In genomic region chr14:64113279-64113678, GRCh38 we compare ENCODE assay signal across 11 cellular contexts.
DNase-seq lines count a peak whose midpoint lies in the region; ATAC-seq and TF ChIP-seq lines count a peak whose summit lies in the region.
"Had no signal": no experiment of that assay in that cellular context is flagged by ENCODE, and none has a peak within 500 bp of the region (broad histone marks: within the 10 kb centered on the region; RNA-seq: fewer than 3 reads in every experiment).

No MANE protein-coding gene starts in this region.

- H3K27ac ChIP-seq in HUES6 (ENCODE audit: low read depth, low read length): peak overlapping the region; percentile 9; the same call in 1 of the 2 replicates
- no peak overlapping the region for H3K27ac ChIP-seq in esophagus muscularis mucosa (replicated peaks in 1 of 4)
- H3K27ac ChIP-seq in gastrocnemius medialis: peak overlapping the region; percentile 89 to 94 (median 92)
- no peak overlapping the region for H3K27ac ChIP-seq in osteoblast (ENCODE audit: low read depth, low read length)
- H3K27ac ChIP-seq in CD8-positive, alpha-beta memory T cell (ENCODE audit: low read depth, low read length): no peak overlapping the region

- no peak overlapping the region for H3K4me3 ChIP-seq in HUES6 (ENCODE audit: low read depth, low read length)
- no peak overlapping the region for H3K4me3 ChIP-seq in esophagus muscularis mucosa
- peak overlapping the region; percentile 27 to 43 (median 36) for H3K4me3 ChIP-seq in gastrocnemius medialis
- H3K4me3 ChIP-seq in osteoblast (ENCODE audit: insufficient read depth, low read length): no peak overlapping the region
- H3K4me3 ChIP-seq in CD8-positive, alpha-beta memory T cell (ENCODE audit: low read length): no peak overlapping the region

- no peak for TF ChIP-seq EP300 in esophagus muscularis mucosa (IDR thresholded peaks at IDR 0.05)

- H3K9ac ChIP-seq in HUES6 (ENCODE audit: low read length): no peak overlapping the region

- peak overlapping the region in 2 of 8 donors; percentile 58 to 81 for H3K27ac Mint-ChIP-seq in CD8-positive, alpha-beta memory T cell
- H3K27ac Mint-ChIP-seq: activated naive CD4-positive, alpha-beta T cell treated with anti-CD3 and anti-CD28 coated beads, Interleukin-2, amount 10 ng/mL, durations not matched to agents 7 days and 5 days; IgD-negative memory B cell had no signal

- DNase-seq in NCI-H510A (lab: John Stamatoyannopoulos, UW): peak; percentile 54
- DNase-seq in esophagus muscularis mucosa (ENCODE audit: extremely low spot score): no peak
- DNase-seq in gastrocnemius medialis: peak; percentile 81 to 94
- DNase-seq in osteoblast (ENCODE audit: insufficient read length, low spot score, missing footprints): no peak
- no peak for DNase-seq in CD8-positive, alpha-beta memory T cell
- DNase-seq in medulla oblongata (ENCODE audit: extremely low spot score): no peak
- DNase-seq: activated naive CD4-positive, alpha-beta T cell treated with anti-CD3 and anti-CD28 coated beads, Interleukin-2, amount 10 ng/mL, durations not matched to agents 7 days and 5 days; effector CD8-positive, alpha-beta T cell had no signal

- no peaks in the 10 kb centered on the region for H3K9me3 ChIP-seq in HUES6 (ENCODE audit: control insufficient read depth, insufficient read depth, low read depth, low read length)
- no peaks in the 10 kb centered on the region for H3K9me3 ChIP-seq in esophagus muscularis mucosa
- H3K9me3 ChIP-seq in gastrocnemius medialis: no peaks in the 10 kb centered on the region
- no peaks in the 10 kb centered on the region for H3K9me3 ChIP-seq in osteoblast (ENCODE audit: low read depth, low read length)
- H3K9me3 ChIP-seq in CD8-positive, alpha-beta memory T cell (ENCODE audit: low read length): no peaks in the 10 kb centered on the region

- H3K4me2 ChIP-seq in osteoblast (ENCODE audit: insufficient read depth, low read length): no peak overlapping the region

- in situ Hi-C loops in gastrocnemius medialis (cut with MboI; ENCODE audit: low sequenced_read_pairs in 4 of 4): no loop called here

- H3K27me3 ChIP-seq in HUES6 (ENCODE audit: control insufficient read depth, insufficient read depth, low read length): no peaks in the 10 kb centered on the region
- no peaks in the 10 kb centered on the region for H3K27me3 ChIP-seq in esophagus muscularis mucosa
- H3K27me3 ChIP-seq in gastrocnemius medialis: no peaks in the 10 kb centered on the region
- H3K27me3 ChIP-seq in osteoblast (ENCODE audit: insufficient read depth, low read length): no peaks in the 10 kb centered on the region
- no peaks in the 10 kb centered on the region for H3K27me3 ChIP-seq in CD8-positive, alpha-beta memory T cell (ENCODE audit: insufficient read depth, low read length, poor library complexity, severe bottlenecking)

- no peaks in the 10 kb centered on the region for H3K4me1 Mint-ChIP-seq in CD8-positive, alpha-beta memory T cell

- WGBS in esophagus muscularis mucosa: 80% methylated on average over 7 of the region's 7 CpGs

- no peak overlapping the region for H3K4me3 Mint-ChIP-seq in CD8-positive, alpha-beta memory T cell
- H3K4me3 Mint-ChIP-seq: activated naive CD4-positive, alpha-beta T cell treated with anti-CD3 and anti-CD28 coated beads, Interleukin-2, amount 10 ng/mL, durations not matched to agents 7 days and 5 days; IgD-negative memory B cell had no signal

- TF ChIP-seq CTCF in esophagus muscularis mucosa (IDR thresholded peaks at IDR 0.05) (no peak), gastrocnemius medialis (IDR thresholded peaks at IDR 0.05 in 4 of 5, conservative IDR thresholded peaks at IDR 0.05 in 1 of 5) (no peak), osteoblast (IDR thresholded peaks at IDR 0.05; ENCODE audit: extremely low read depth, low read depth, low read length) (no peak)

- CTCF ChIA-PET in CD8-positive, alpha-beta memory T cell (lab: Charles Lee): no interaction called here

- H3K36me3 ChIP-seq in HUES6 (ENCODE audit: control insufficient read depth, insufficient read depth, low read length) (peaks cover 22% of the 10 kb centered on the region), esophagus muscularis mucosa (peaks cover 4 to 71% (median 37%) of the 10 kb centered on the region in 4 donors), gastrocnemius medialis (no peaks in the 10 kb centered on the region), osteoblast (ENCODE audit: insufficient read depth, low read length) (no peaks in the 10 kb centered on the region)
- H3K36me3 ChIP-seq in CD8-positive, alpha-beta memory T cell (ENCODE audit: insufficient read depth, low read length): peaks cover 17% of the 10 kb centered on the region

- ATAC-seq in gastrocnemius medialis: peak; percentile 71 to 73
- no peak for ATAC-seq in activated CD4-positive, CD25-positive, alpha-beta regulatory T cell treated with anti-CD3 and anti-CD28 coated beads, Interleukin-2, amount 50 U/mL, for 24 hours

- intact Hi-C loops in esophagus muscularis mucosa (cut with DNase I) (loop anchor here (10.0 kb wide), 1 partner anchor 98 kb away; no protein-coding TSS in a partner anchor), gastrocnemius medialis (cut with DNase I; ENCODE audit: low total_unique reads) (loop anchor here (1.0 to 10.0 kb wide), 3 partner anchors 31 to 394 kb away; partner anchors contain the start of gene SYNE2)

- peaks cover 0 to 3% of the 10 kb centered on the region in 2 donors for H3K27me3 Mint-ChIP-seq in CD8-positive, alpha-beta memory T cell
- H3K27me3 Mint-ChIP-seq: activated naive CD4-positive, alpha-beta T cell treated with anti-CD3 and anti-CD28 coated beads, Interleukin-2, amount 10 ng/mL, durations not matched to agents 7 days and 5 days; IgD-negative memory B cell had no signal

- H3K36me3 Mint-ChIP-seq in CD8-positive, alpha-beta memory T cell: peaks cover 0 to 88% (median 18%) of the 10 kb centered on the region in 3 donors

- H2AFZ ChIP-seq in osteoblast (ENCODE audit: low read length): no peak overlapping the region

- H3K4me1 ChIP-seq in HUES6 (ENCODE audit: control insufficient read depth, insufficient read depth, low read length) (peaks cover 4% of the 10 kb centered on the region), esophagus muscularis mucosa (peaks cover under 1 to 26% (median 6%) of the 10 kb centered on the region in 4 donors), gastrocnemius medialis (peaks cover 34 to 70% of the 10 kb centered on the region in 2 donors), osteoblast (ENCODE audit: insufficient read depth, low read length) (peaks cover 6% of the 10 kb centered on the region)
- no peaks in the 10 kb centered on the region for H3K4me1 ChIP-seq in CD8-positive, alpha-beta memory T cell (ENCODE audit: insufficient read depth, low read length)

- H3K9me3 Mint-ChIP-seq in CD8-positive, alpha-beta memory T cell: no peaks in the 10 kb centered on the region
- H3K9me3 Mint-ChIP-seq: activated naive CD4-positive, alpha-beta T cell treated with anti-CD3 and anti-CD28 coated beads, Interleukin-2, amount 10 ng/mL, durations not matched to agents 7 days and 5 days; IgD-negative memory B cell had no signal

- TF ChIP-seq POLR2A in esophagus muscularis mucosa (IDR thresholded peaks at IDR 0.05; ENCODE audit: low read depth): peak; percentile 8
- no peak for TF ChIP-seq POLR2A in gastrocnemius medialis (IDR thresholded peaks at IDR 0.05)

- no peaks in the 10 kb centered on the region for H4K20me1 ChIP-seq in osteoblast (ENCODE audit: insufficient read depth, low read length)

- no peaks in the 10 kb centered on the region for H3K79me2 ChIP-seq in osteoblast (ENCODE audit: insufficient read depth, low read length)

- POLR2A ChIA-PET in CD8-positive, alpha-beta memory T cell (lab: Charles Lee): no interaction called here

Comparison
In these comparisons a context has a peak if more than half of its experiments do, and no peak if none do; other contexts are left out.
1. H3K27ac ChIP-seq: peak in HUES6 (single experiment) and gastrocnemius medialis (4 of 4); none in esophagus muscularis mucosa (0 of 4), osteoblast (single experiment) and CD8-positive, alpha-beta memory T cell (single experiment).
2. H3K4me3 ChIP-seq: peak in gastrocnemius medialis (4 of 4); none in HUES6 (single experiment), esophagus muscularis mucosa (0 of 4), osteoblast (single experiment) and CD8-positive, alpha-beta memory T cell (single experiment).
3. DNase-seq: peak in NCI-H510A (single experiment) and gastrocnemius medialis (2 of 2); none in esophagus muscularis mucosa (single experiment), osteoblast (single experiment), CD8-positive, alpha-beta memory T cell (0 of 5) and medulla oblongata (single experiment).
4. ATAC-seq: peak in gastrocnemius medialis (2 of 2); none in activated CD4-positive, CD25-positive, alpha-beta regulatory T cell treated with anti-CD3 and anti-CD28 coated beads, Interleukin-2, amount 50 U/mL, for 24 hours (0 of 2).